In the genomic region with DNA sequence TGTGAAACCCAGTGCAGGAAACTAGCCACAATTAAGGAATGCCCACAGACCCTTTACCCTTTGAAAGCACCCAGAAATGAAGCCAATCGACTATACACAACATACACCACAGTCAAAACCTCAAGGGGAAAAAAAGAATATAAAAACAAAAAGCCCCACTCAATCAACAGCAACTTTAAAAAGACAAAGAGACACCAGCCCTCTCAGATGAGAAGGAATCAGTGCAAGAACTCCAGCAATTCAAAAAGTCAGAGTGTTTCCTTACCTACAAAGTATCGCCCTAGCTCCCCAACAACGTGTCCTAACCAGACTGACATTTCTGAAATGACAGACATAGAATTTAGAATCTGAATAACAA, we compare ENCODE assay signal across 10 cellular contexts.
"Had no signal": no experiment of that assay in that cellular context is flagged by ENCODE, and none has a peak within 500 bp of the region (broad histone marks: within the 10 kb centered on the region; RNA-seq: fewer than 3 reads in every experiment).

No MANE protein-coding gene starts in this region.

- H3K4me1 Mint-ChIP-seq: activated B cell treated with CpG ODN at 0.5 μM for 24 hours had no signal

- H3K4me3 Mint-ChIP-seq: activated B cell treated with CpG ODN at 0.5 μM for 24 hours; activated CD4-positive, alpha-beta memory T cell treated with anti-CD3 and anti-CD28 coated beads for 36 hours; activated naive CD8-positive, alpha-beta T cell treated with anti-CD3 and anti-CD28 coated beads for 36 hours; T-helper 2 cell treated with Interferon-gamma antibody and Interleukin-4, amounts not matched to agents 5 μg/mL and 100 μg/mL, for 36 hours had no signal

- H3K9me3 Mint-ChIP-seq: T-helper 2 cell treated with Interferon-gamma antibody and Interleukin-4, amounts not matched to agents 5 μg/mL and 100 μg/mL, for 36 hours had no signal

- H3K27ac Mint-ChIP-seq: activated B cell treated with CpG ODN at 0.5 μM for 24 hours; activated CD4-positive, alpha-beta memory T cell treated with anti-CD3 and anti-CD28 coated beads for 36 hours; activated naive CD8-positive, alpha-beta T cell treated with anti-CD3 and anti-CD28 coated beads for 36 hours; T-helper 2 cell treated with Interferon-gamma antibody and Interleukin-4, amounts not matched to agents 5 μg/mL and 100 μg/mL, for 36 hours had no signal

- H3K4me3 ChIP-seq: body of pancreas, left lung had no signal

- H3K4me1 ChIP-seq: body of pancreas, left lung had no signal

- H3K36me3 ChIP-seq: left lung had no signal

- DNase-seq: activated B cell treated with CpG ODN at 0.5 μM for 24 hours; activated CD4-positive, alpha-beta memory T cell treated with anti-CD3 and anti-CD28 coated beads for 36 hours; activated naive CD8-positive, alpha-beta T cell treated with anti-CD3 and anti-CD28 coated beads for 36 hours; cortex of kidney; left lung; stimulated activated CD4-positive, alpha-beta T cell treated with anti-CD3 and anti-CD28 coated beads, Interleukin-12 subunit alpha, Interleukin-12 subunit beta, amount 100 ng/mL, for 4 hours; stimulated activated CD4-positive, alpha-beta T cell treated with anti-CD3 and anti-CD28 coated beads, Interleukin-1b, Interleukin-23, amount 100 ng/mL, for 48 hours; stimulated activated CD8-positive, alpha-beta memory T cell treated with anti-CD3 and anti-CD28 coated beads, Interleukin-4, amount 100 ng/mL, for 48 hours had no signal

- H3K27ac ChIP-seq: body of pancreas, left lung had no signal

- H3K36me3 Mint-ChIP-seq: activated CD4-positive, alpha-beta memory T cell treated with anti-CD3 and anti-CD28 coated beads for 36 hours; activated naive CD8-positive, alpha-beta T cell treated with anti-CD3 and anti-CD28 coated beads for 36 hours had no signal

- H3K27me3 ChIP-seq: body of pancreas, left lung had no signal
